8 cellular contexts compared by ENCODE assay signal in genomic region chr22:50582562-50583293, GRCh38.
A peak's percentile ranks its signal among the peaks of the same experiment; 100 is the strongest.
DNase-seq lines count a peak whose midpoint lies in the region; ATAC-seq and FAIRE-seq lines count a peak whose summit lies in the region.

A gene with protein sequence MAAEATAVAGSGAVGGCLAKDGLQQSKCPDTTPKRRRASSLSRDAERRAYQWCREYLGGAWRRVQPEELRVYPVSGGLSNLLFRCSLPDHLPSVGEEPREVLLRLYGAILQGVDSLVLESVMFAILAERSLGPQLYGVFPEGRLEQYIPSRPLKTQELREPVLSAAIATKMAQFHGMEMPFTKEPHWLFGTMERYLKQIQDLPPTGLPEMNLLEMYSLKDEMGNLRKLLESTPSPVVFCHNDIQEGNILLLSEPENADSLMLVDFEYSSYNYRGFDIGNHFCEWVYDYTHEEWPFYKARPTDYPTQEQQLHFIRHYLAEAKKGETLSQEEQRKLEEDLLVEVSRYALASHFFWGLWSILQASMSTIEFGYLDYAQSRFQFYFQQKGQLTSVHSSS (minus strand): TSS chr22:50582849. CDS start chr22:50582781, 68 bp downstream.

- H3K4me1 Mint-ChIP-seq in effector memory CD8-positive, alpha-beta T cell (ENCODE audit: low read depth in 2 of 2): peaks cover 5 to 12% of the 10 kb centered on the region in 2 donors

- peaks cover 18% of the 10 kb centered on the region for H3K36me3 Mint-ChIP-seq in effector memory CD8-positive, alpha-beta T cell (ENCODE audit: insufficient read depth)

- DNase-seq in COLO829 (ENCODE audit: low spot score) (peak; percentile 99), HTR-8/SVneo (ENCODE audit: insufficient read length, low spot score) (peak; percentile 98), NOMO-1 treated with dmso at 0.1 percent for 144 hours (lab: John Stamatoyannopoulos, UW; ENCODE audit: unreplicated experiment) (peak; percentile 99), medulla oblongata (ENCODE audit: extremely low spot score) (peak; percentile 99)
- peak; percentile 87 to 98 (median 94) for DNase-seq in activated CD8-positive, alpha-beta memory T cell treated with anti-CD3 and anti-CD28 coated beads for 48 hours (ENCODE audit: low read depth in 2 of 3, low spot score in 2 of 3)
- peak; percentile 98 for DNase-seq in effector memory CD8-positive, alpha-beta T cell
- DNase-seq in stimulated activated CD8-positive, alpha-beta memory T cell treated with anti-CD3 and anti-CD28 coated beads, Interleukin-12 subunit alpha, Interleukin-12 subunit beta, amount 100 ng/mL, for 1 hour (ENCODE audit: low read depth): peak; percentile 94

- FAIRE-seq in HTR-8/SVneo (lab: Jason Lieb, UNC): peak; percentile 84

- no peaks in the 10 kb centered on the region for H3K27me3 Mint-ChIP-seq in effector memory CD8-positive, alpha-beta T cell

- no peaks in the 10 kb centered on the region for H3K9me3 Mint-ChIP-seq in effector memory CD8-positive, alpha-beta T cell

- peak within 1 kb of the TSS; percentile 96 for H3K27ac Mint-ChIP-seq in effector memory CD8-positive, alpha-beta T cell

- ATAC-seq in GM21367 (IDR thresholded peaks at IDR 0.05; ENCODE audit: unreplicated experiment): peak; percentile 79
- ATAC-seq in effector memory CD8-positive, alpha-beta T cell (replicated peaks): peak; percentile 90

- peak within 1 kb of the TSS; percentile 88 to 91 for H3K4me3 Mint-ChIP-seq in effector memory CD8-positive, alpha-beta T cell

Comparison
In these comparisons a context has a peak if more than half of its experiments do, and no peak if none do; other contexts are left out.
1. Peak in every context shown above with its lines: DNase-seq and ATAC-seq.